In genomic region chr10:17145239-17145638, GRCh38 we compare ENCODE assay signal across 30 cellular contexts. TPM values are rescaled to one million over a fixed set of nuclear protein-coding genes. Genes with fewer than 3 reads are reported as not detected.
DNase-seq lines count a peak whose midpoint lies in the region; ATAC-seq and TF ChIP-seq lines count a peak whose summit lies in the region.
"Had no signal": no experiment of that assay in that cellular context is flagged by ENCODE, and none has a peak within 500 bp of the region (broad histone marks: within the 10 kb centered on the region; RNA-seq: fewer than 3 reads in every experiment).

No MANE protein-coding gene starts in this region.

- H4K20me1 ChIP-seq in hepatocyte (ENCODE audit: insufficient read depth, poor library complexity, severe bottlenecking), result no peaks in the 10 kb centered on the region

- no peak overlapping the region for H3K4me3 Mint-ChIP-seq in activated CD4-positive, alpha-beta T cell treated with anti-CD3 and anti-CD28 coated beads for 36 hours
- no peak overlapping the region for H3K4me3 Mint-ChIP-seq in activated T-helper 17 cell treated with anti-CD3 and anti-CD28 coated beads, Interleukin-2, amount 50 U/mL, for 72 hours
- H3K4me3 Mint-ChIP-seq: endodermal cell; neural crest cell; stimulated activated memory B cell treated with anti-CD40 and anti-IgM and Interleukin-4, amounts not matched to agents 10 μg/mL and 1 μg/mL and 100 μg/mL, for 72 hours had no signal

- H3K36me3 ChIP-seq in hepatocyte (replicated peaks; ENCODE audit: insufficient read depth, low read depth) (no peaks in the 10 kb centered on the region), body of pancreas (replicated peaks in 1 of 2; ENCODE audit: insufficient read depth in 1 of 2, low read depth in 2 of 2) (no peaks in the 10 kb centered on the region)
- H3K36me3 ChIP-seq: esophagus squamous epithelium, SJCRH30 had no signal

- H3K4me2 ChIP-seq in hepatocyte, result no peak overlapping the region

- H3K4me3 ChIP-seq in hepatocyte (no peak overlapping the region), body of pancreas (no peak overlapping the region)
- H3K4me3 ChIP-seq: esophagus squamous epithelium, GM12878, K562, lung, SJCRH30, testis, uterus had no signal

- CTCF ChIA-PET in activated CD4-positive, alpha-beta T cell treated with anti-CD3 and anti-CD28 coated beads for 36 hours (lab: Charles Lee), result interaction anchor here (0.6 to 1.4 kb wide), 7 partner anchors 14 to 328 kb away, joined by 3 to 5 read pairs (median 3); partner anchors contain the start of gene RSU1

- 85% methylated on average over 1 of the region's 1 CpG for whole genome bisulfite sequencing in hepatocyte (ENCODE audit: low lambda C conversion rate, missing lambda C conversion rate)
- 93 to 100% methylated on average over 1 of the region's 1 CpG for WGBS in body of pancreas, 2 donors

- H3K27ac ChIP-seq in C4-2B (peak overlapping the region; percentile 76), hepatocyte (peak overlapping the region; percentile 12), body of pancreas (no peak overlapping the region)
- H3K27ac ChIP-seq: esophagus squamous epithelium, SJCRH30, testis, uterus had no signal

- H3K9me2 ChIP-seq in hepatocyte (replicated peaks; ENCODE audit: insufficient read depth), result no peaks in the 10 kb centered on the region

- H3K9me3 ChIP-seq in hepatocyte (ENCODE audit: low read depth) (no peaks in the 10 kb centered on the region), body of pancreas (no peaks in the 10 kb centered on the region)
- H3K9me3 ChIP-seq: esophagus squamous epithelium, SJCRH30, testis, uterus had no signal

- no peak for ATAC-seq in activated CD4-positive, alpha-beta T cell treated with anti-CD3 and anti-CD28 coated beads for 36 hours
- ATAC-seq in activated T-helper 17 cell treated with anti-CD3 and anti-CD28 coated beads, Interleukin-2, amount 50 U/mL, for 72 hours (replicated peaks), result peak; percentile 21
- ATAC-seq in body of pancreas, result no peak
- ATAC-seq: HCT116; K562; sciatic nerve; stimulated activated memory B cell treated with anti-CD40 and anti-IgM and Interleukin-4, amounts not matched to agents 10 μg/mL and 1 μg/mL and 100 μg/mL, for 72 hours had no signal

- peak overlapping the region; percentile 51 for H3K27ac Mint-ChIP-seq in activated CD4-positive, alpha-beta T cell treated with anti-CD3 and anti-CD28 coated beads for 36 hours
- H3K27ac Mint-ChIP-seq in activated T-helper 17 cell treated with anti-CD3 and anti-CD28 coated beads, Interleukin-2, amount 50 U/mL, for 72 hours, result peak overlapping the region; percentile 80
- H3K27ac Mint-ChIP-seq: endodermal cell; stimulated activated memory B cell treated with anti-CD40 and anti-IgM and Interleukin-4, amounts not matched to agents 10 μg/mL and 1 μg/mL and 100 μg/mL, for 72 hours had no signal

- no peak for TF ChIP-seq POLR2A in body of pancreas (IDR thresholded peaks at IDR 0.05)

- TF ChIP-seq CTCF in C4-2B (conservative IDR thresholded peaks at IDR 0.05) (no peak), hepatocyte (IDR thresholded peaks at IDR 0.05; ENCODE audit: poor library complexity) (no peak), body of pancreas (IDR thresholded peaks at IDR 0.05) (no peak)

- H3K4me1 ChIP-seq in hepatocyte (ENCODE audit: insufficient read depth), result peaks cover 18% of the 10 kb centered on the region
- H3K4me1 ChIP-seq in body of pancreas, result no peaks in the 10 kb centered on the region
- H3K4me1 ChIP-seq: esophagus squamous epithelium, SJCRH30, testis, uterus had no signal

- no peaks in the 10 kb centered on the region for H3K27me3 ChIP-seq in hepatocyte
- H3K27me3 ChIP-seq in body of pancreas, result no peaks in the 10 kb centered on the region
- H3K27me3 ChIP-seq: esophagus squamous epithelium, SJCRH30, testis, uterus had no signal

- intact Hi-C loops in activated CD4-positive, alpha-beta T cell treated with anti-CD3 and anti-CD28 coated beads for 36 hours (cut with DNase I, micrococcal nuclease), result loop anchor here in 1 of 2 experiments (1.0 to 2.0 kb wide), 3 partner anchors 56 to 254 kb away; partner anchors contain the start of gene TRDMT1
- intact Hi-C loops in body of pancreas (cut with DNase I), result no loop called here

- H3K36me3 Mint-ChIP-seq in activated CD4-positive, alpha-beta T cell treated with anti-CD3 and anti-CD28 coated beads for 36 hours (ENCODE audit: low read depth), result peaks cover 2% of the 10 kb centered on the region
- H3K36me3 Mint-ChIP-seq in activated T-helper 17 cell treated with anti-CD3 and anti-CD28 coated beads, Interleukin-2, amount 50 U/mL, for 72 hours (ENCODE audit: low read depth), result no peaks in the 10 kb centered on the region

- no peaks in the 10 kb centered on the region for H3K79me2 ChIP-seq in hepatocyte

- DNase-seq in activated CD4-positive, alpha-beta T cell treated with anti-CD3 and anti-CD28 coated beads for 36 hours, result no peak
- DNase-seq in activated CD4-positive, alpha-beta T cell treated with anti-CD3 and anti-CD28 coated beads for 48 hours, result no peak
- DNase-seq in hepatocyte (ENCODE audit: low spot score) (no peak), NCI-H2029 (lab: John Stamatoyannopoulos, UW) (no peak), body of pancreas (no peak), NCI-H1092 treated with DMSO at 0.1 percent for 48 hours (lab: John Stamatoyannopoulos, UW) (no peak)
- DNase-seq: activated CD4-positive, CD25-positive, alpha-beta regulatory T cell; amygdala; cortex of kidney; DMS 273 treated with DMSO at 0.1 percent for 48 hours; EL; endodermal cell; esophagus squamous epithelium; foreskin melanocyte; NCI-H1105; NCI-H187 treated with DMSO at 0.1 percent for 48 hours; NCI-H524 treated with DMSO at 0.1 percent for 48 hours; SJCRH30; testis; uterus had no signal

- no peaks in the 10 kb centered on the region for H3K27me3 Mint-ChIP-seq in activated CD4-positive, alpha-beta T cell treated with anti-CD3 and anti-CD28 coated beads for 36 hours
- H3K27me3 Mint-ChIP-seq in activated T-helper 17 cell treated with anti-CD3 and anti-CD28 coated beads, Interleukin-2, amount 50 U/mL, for 72 hours, result no peaks in the 10 kb centered on the region
- H3K27me3 Mint-ChIP-seq: CD4-positive, alpha-beta memory T cell; stimulated activated memory B cell treated with anti-CD40 and anti-IgM and Interleukin-4, amounts not matched to agents 10 μg/mL and 1 μg/mL and 100 μg/mL, for 72 hours had no signal

- no peak overlapping the region for H2AFZ ChIP-seq in hepatocyte

- H3K9me3 Mint-ChIP-seq in activated CD4-positive, alpha-beta T cell treated with anti-CD3 and anti-CD28 coated beads for 36 hours (ENCODE audit: low read depth), result no peaks in the 10 kb centered on the region
- peaks cover 3% of the 10 kb centered on the region for H3K9me3 Mint-ChIP-seq in activated T-helper 17 cell treated with anti-CD3 and anti-CD28 coated beads, Interleukin-2, amount 50 U/mL, for 72 hours
- H3K9me3 Mint-ChIP-seq: endodermal cell; stimulated activated memory B cell treated with anti-CD40 and anti-IgM and Interleukin-4, amounts not matched to agents 10 μg/mL and 1 μg/mL and 100 μg/mL, for 72 hours had no signal

- POLR2A ChIA-PET in activated CD4-positive, alpha-beta T cell treated with anti-CD3 and anti-CD28 coated beads for 36 hours (lab: Charles Lee), result interaction anchor here (0.9 kb wide), 1 partner anchor 61 kb away, joined by 4 read pairs; no protein-coding TSS in a partner anchor

- H3K4me1 Mint-ChIP-seq in activated CD4-positive, alpha-beta T cell treated with anti-CD3 and anti-CD28 coated beads for 36 hours, result peaks cover 31% of the 10 kb centered on the region
- peaks cover 10% of the 10 kb centered on the region for H3K4me1 Mint-ChIP-seq in activated T-helper 17 cell treated with anti-CD3 and anti-CD28 coated beads, Interleukin-2, amount 50 U/mL, for 72 hours
- H3K4me1 Mint-ChIP-seq: endodermal cell; stimulated activated memory B cell treated with anti-CD40 and anti-IgM and Interleukin-4, amounts not matched to agents 10 μg/mL and 1 μg/mL and 100 μg/mL, for 72 hours had no signal

RNA-seq across cellular contexts. Expression of gene CUBN, which starts 15.6 kb away (rescaled TPM):
- total RNA-seq in activated CD4-positive, alpha-beta T cell treated with anti-CD3 and anti-CD28 coated beads for 36 hours, result under 1 TPM; 0.25 to 0.43 TPM
- total RNA-seq in activated T-helper 17 cell treated with anti-CD3 and anti-CD28 coated beads, Interleukin-2, amount 50 U/mL, for 72 hours, result under 1 TPM; 0.41 to 0.45 TPM
- 9.4 and 10.6 TPM in 2 replicates for total RNA-seq in hepatocyte
- 2.0 and 3.3 TPM in 2 replicates for polyA plus RNA-seq in hepatocyte
- total RNA-seq in body of pancreas, result 1 to 10 TPM; 2.6 to 3.6 TPM

RNA-seq across cellular contexts. Expression of gene TRDMT1, which starts 56.2 kb away (rescaled TPM):
- 10 to 100 TPM in 1 of 2 experiments, 1 to 10 TPM in 1; 6.6 to 11.6 TPM for total RNA-seq in activated CD4-positive, alpha-beta T cell treated with anti-CD3 and anti-CD28 coated beads for 36 hours
- total RNA-seq in activated T-helper 17 cell treated with anti-CD3 and anti-CD28 coated beads, Interleukin-2, amount 50 U/mL, for 72 hours, result 1 to 10 TPM; 3.3 to 6.7 TPM
- total RNA-seq in hepatocyte, result 4.2 and 5.4 TPM in 2 replicates
- polyA plus RNA-seq in hepatocyte, result 3.5 and 5.9 TPM in 2 replicates
- total RNA-seq in body of pancreas, result 1 to 10 TPM; 7.3 to 7.5 TPM

Comparison
In these comparisons a context has a peak if more than half of its experiments do, and no peak if none do; other contexts are left out.
1. H3K27ac ChIP-seq: peak in C4-2B (single experiment) and hepatocyte (single experiment); none in body of pancreas (0 of 4).